In genomic region chr10:63629363-63630084, GRCh38 we compare ENCODE assay signal across 1 cellular context.
TF ChIP-seq lines count a peak whose summit lies in the region.

No MANE protein-coding gene starts in this region.

TF ChIP-seq in GM12878, 131 proteins besides CTCF, POLR2A, EP300 and RAD21 (continued from another document and continues in another):
- TF ChIP-seq PRDM15 (CRISPR knock-in tag; IDR thresholded peaks at IDR 0.05) (no peak), CREM (IDR thresholded peaks at IDR 0.05; ENCODE audit: low read depth) (no peak; the same call in 1 of the 2 replicates), ETV6 (conservative IDR thresholded peaks at IDR 0.05 in 1 of 2, IDR thresholded peaks at IDR 0.05 in 1 of 2; ENCODE audit: borderline replicate concordance in 1 of 2, low read depth in 1 of 2) (no peak; a peak in 1 of 4 replicates), PAX5 (IDR thresholded peaks at IDR 0.05; ENCODE audit: borderline replicate concordance, low read depth, low read length) (no peak), SPI1 (IDR thresholded peaks at IDR 0.05; ENCODE audit: borderline replicate concordance, insufficient read depth, low read depth, low read length) (no peak), CBX5 (IDR thresholded peaks at IDR 0.05; ENCODE audit: low read depth) (0 out of 2 replicates have a peak, but pooled peaks have one; percentile 11), CHD4 (IDR thresholded peaks at IDR 0.05) (no peak), E4F1 (IDR thresholded peaks at IDR 0.05; ENCODE audit: borderline replicate concordance, partially characterized antibody) (no peak), RUNX3 (IDR thresholded peaks at IDR 0.05; ENCODE audit: low read length) (peak; percentile 85), MEF2B (IDR thresholded peaks at IDR 0.05; ENCODE audit: partially characterized antibody, poor library complexity, severe bottlenecking) (peak; percentile 68), IKZF2 (IDR thresholded peaks at IDR 0.05) (peak; percentile 88), SREBF2 (IDR thresholded peaks at IDR 0.05; ENCODE audit: low read length) (no peak), BMI1 (IDR thresholded peaks at IDR 0.05; ENCODE audit: borderline replicate concordance) (no peak), REST (IDR thresholded peaks at IDR 0.05; ENCODE audit: low read depth, low read length) (no peak), TAF1 (IDR thresholded peaks at IDR 0.05; ENCODE audit: borderline replicate concordance, low read depth, low read length) (no peak), SMARCA5 (IDR thresholded peaks at IDR 0.05) (peak; percentile 83), CHD2 (IDR thresholded peaks at IDR 0.05; ENCODE audit: borderline replicate concordance, low read depth, low read length) (peak; percentile 86), ATF3 (IDR thresholded peaks at IDR 0.05; ENCODE audit: borderline replicate concordance, extremely low read depth, low read depth, low read length) (no peak), USF1 (IDR thresholded peaks at IDR 0.05; ENCODE audit: borderline replicate concordance, extremely low read length, insufficient read depth, low read depth, low read length) (no peak), JUNB (IDR thresholded peaks at IDR 0.05) (no peak), GATAD2B (conservative IDR thresholded peaks at IDR 0.05; ENCODE audit: low read depth) (peak; percentile 56), NFIC (IDR thresholded peaks at IDR 0.05; ENCODE audit: low read depth, low read length) (peak; percentile 7; the same call in 1 of the 2 replicates), TCF12 (IDR thresholded peaks at IDR 0.05; ENCODE audit: low read depth, low read length) (peak; percentile 41; the same call in 1 of the 2 replicates), ZBTB11 (CRISPR knock-in tag; IDR thresholded peaks at IDR 0.05) (no peak), TARDBP (IDR thresholded peaks at IDR 0.05; ENCODE audit: borderline replicate concordance) (no peak), IKZF1 (conservative IDR thresholded peaks at IDR 0.05) (peak; percentile 89), TCF3 (IDR thresholded peaks at IDR 0.05; ENCODE audit: borderline replicate concordance, insufficient read depth, low read depth, low read length) (peak; percentile 13; the same call in 1 of the 2 replicates), RBBP5 (conservative IDR thresholded peaks at IDR 0.05) (no peak), NR2C2 (IDR thresholded peaks at IDR 0.05; ENCODE audit: borderline replicate concordance, control insufficient read depth, insufficient read length, low read depth) (no peak), TCF7 (IDR thresholded peaks at IDR 0.05; ENCODE audit: borderline replicate concordance) (no peak), SUZ12 (IDR thresholded peaks at IDR 0.05; ENCODE audit: unreplicated experiment) (no peak), IRF3 (IDR thresholded peaks at IDR 0.05) (no peak), ZNF384 (IDR thresholded peaks at IDR 0.05; ENCODE audit: borderline replicate concordance, low read depth, low read length) (no peak), ZNF622 (IDR thresholded peaks at IDR 0.05) (no peak), EGR1 (IDR thresholded peaks at IDR 0.05; ENCODE audit: borderline replicate concordance in 1 of 2, low read depth in 2 of 2, low read length in 2 of 2) (peak in 1 of 2 experiments; percentile 2; a peak in 1 of 3 replicates), NFXL1 (IDR thresholded peaks at IDR 0.05; ENCODE audit: borderline replicate concordance) (no peak), MYC (IDR thresholded peaks at IDR 0.05; ENCODE audit: insufficient read depth, insufficient read length, insufficient replicate concordance, low read length, severe bottlenecking) (no peak), STAT1 (conservative IDR thresholded peaks at IDR 0.05) (0 out of 2 replicates have a peak, but pooled peaks have one; percentile 48), BCL3 (IDR thresholded peaks at IDR 0.05; ENCODE audit: borderline replicate concordance, insufficient read depth, low read depth, low read length, poor library complexity, severe bottlenecking) (no peak), NR2F1 (conservative IDR thresholded peaks at IDR 0.05) (peak; percentile 58), HSF1 (IDR thresholded peaks at IDR 0.05; ENCODE audit: low read depth, low read length) (no peak), ZNF24 (IDR thresholded peaks at IDR 0.05) (no peak), WRNIP1 (IDR thresholded peaks at IDR 0.05; ENCODE audit: borderline replicate concordance, low read depth, low read length) (peak; percentile 76; the same call in 1 of the 2 replicates)
